Comparison of ENCODE assay signal across 8 cellular contexts in the genomic region with DNA sequence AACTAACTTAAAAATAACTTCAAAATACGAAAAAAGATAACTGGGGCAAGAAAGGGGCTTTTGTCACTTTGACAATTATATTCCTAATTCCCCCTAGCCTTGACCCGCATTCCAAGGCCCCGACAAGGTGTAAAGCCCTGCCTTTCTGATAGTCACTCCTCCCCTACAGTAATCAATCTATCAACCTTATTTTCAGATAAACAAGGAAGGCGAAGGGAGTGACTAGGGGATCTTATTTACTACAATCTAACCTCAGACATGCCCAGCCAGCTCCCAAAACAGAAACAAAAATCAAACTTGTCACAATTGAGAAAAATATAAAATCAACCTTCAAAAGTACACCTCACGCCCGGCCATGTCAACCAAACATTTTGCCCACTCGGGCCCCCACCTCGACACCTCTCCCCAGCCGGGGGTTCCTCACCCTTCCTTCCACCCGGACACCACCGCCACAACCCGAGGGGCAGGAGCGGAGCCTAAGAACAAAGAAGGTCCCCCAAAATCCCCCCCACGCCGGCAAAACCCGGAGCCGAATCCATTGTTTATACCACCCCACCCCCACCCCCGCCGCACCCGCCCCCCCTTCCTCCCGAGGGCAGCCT. TPM values are rescaled to one million over a fixed set of nuclear protein-coding genes. Genes with fewer than 3 reads are reported as not detected.
DNase-seq lines count a peak whose midpoint lies in the region; ATAC-seq and TF ChIP-seq lines count a peak whose summit lies in the region.

No MANE protein-coding gene starts in this region.

- H3K27me3 ChIP-seq in brain microvascular endothelial cell (replicated peaks) (no peaks in the 10 kb centered on the region), lung (ENCODE audit: control insufficient read depth, insufficient read depth) (no peaks in the 10 kb centered on the region)

- ATAC-seq in lung (ENCODE audit: insufficient read depth, low FRiP score), result no peak

- 3 to 4% methylated on average over 19 to 21 of the region's 21 CpGs for WGBS in lung, 2 donors

- H3K4me3 ChIP-seq in brain microvascular endothelial cell (ENCODE audit: low read depth, low read length) (peak overlapping the region; percentile 82), lung (peak overlapping the region; percentile 72)

- CTCF ChIA-PET in HEK293T (lab: Yijun Ruan, JAX), result interaction anchor here (0.6 kb wide), 1 partner anchor 281 kb away, joined by 3 read pairs; no protein-coding TSS in a partner anchor

- in situ Hi-C loops in brain microvascular endothelial cell (cut with HindIII; ENCODE audit: low pct_ligation_motif_present, low sequenced_read_pairs), result no loop called here

- peaks cover 0 to 3% of the 10 kb centered on the region in 2 donors for H3K4me1 ChIP-seq in lung (ENCODE audit: control insufficient read depth in 2 of 2, insufficient read depth in 2 of 2, low read length in 2 of 2)

- no peaks in the 10 kb centered on the region for H3K9me3 ChIP-seq in lung (ENCODE audit: control insufficient read depth in 2 of 2, insufficient read depth in 1 of 2, low read length in 1 of 2)

- POLR2A ChIA-PET in HEK293T (lab: Yijun Ruan, JAX), result interaction anchor here (0.7 to 1.9 kb wide), 9 partner anchors 18 to 432 kb away, joined by 3 to 19 read pairs (median 4); partner anchors contain the start of genes NUMB and RBM25

- TF ChIP-seq CTCF in brain microvascular endothelial cell (IDR thresholded peaks at IDR 0.05; ENCODE audit: low read depth, low read length, missing control alignments), result no peak
- TF ChIP-seq CTCF in lung (IDR thresholded peaks at IDR 0.05; ENCODE audit: control extremely low read depth, extremely low read depth), result no peak

- peaks cover 17% of the 10 kb centered on the region for H3K36me3 ChIP-seq in brain microvascular endothelial cell (replicated peaks)
- peaks cover 3 to 5% of the 10 kb centered on the region in 2 donors for H3K36me3 ChIP-seq in lung (ENCODE audit: control insufficient read depth in 2 of 2, insufficient read depth in 2 of 2, low read length in 2 of 2)

- DNase-seq in stimulated activated CD8-positive, alpha-beta memory T cell treated with anti-CD3 and anti-CD28 coated beads, Interleukin-7, amount 100 ng/mL, for 4 hours (ENCODE audit: low read depth in 2 of 2), result peak; percentile 1
- DNase-seq in stimulated activated CD8-positive, alpha-beta memory T cell treated with anti-CD3 and anti-CD28 coated beads, Interleukin-4, amount 100 ng/mL, for 48 hours, result no peak
- DNase-seq in brain microvascular endothelial cell (no peak), lung (ENCODE audit: low spot score) (no peak), ureter (ENCODE audit: low spot score) (peak; percentile 48), HEK293T (ENCODE audit: extremely low spot score) (no peak), middle frontal gyrus (ENCODE audit: extremely low spot score, low spot score) (no peak), SKM-1 (lab: John Stamatoyannopoulos, UW; ENCODE audit: unreplicated experiment) (no peak)

- H3K27ac ChIP-seq in brain microvascular endothelial cell (peak overlapping the region; percentile 67), lung (ENCODE audit: low read depth in 1 of 2, low read length in 1 of 2) (peak overlapping the region; percentile 85 to 89)

TF ChIP-seq in HEK293T, 16 proteins besides CTCF, POLR2A, EP300 and RAD21:
- TF ChIP-seq CTBP1 (IDR thresholded peaks at IDR 0.05; ENCODE audit: borderline replicate concordance) (no peak), TARDBP (IDR thresholded peaks at IDR 0.05) (no peak), LEF1 (IDR thresholded peaks at IDR 0.05; ENCODE audit: borderline replicate concordance) (no peak), NFRKB (IDR thresholded peaks at IDR 0.05) (no peak), FOXM1 (IDR thresholded peaks at IDR 0.05; ENCODE audit: borderline replicate concordance) (no peak), FOXK2 (IDR thresholded peaks at IDR 0.05) (no peak), ELF4 (IDR thresholded peaks at IDR 0.05) (no peak), SP1 (IDR thresholded peaks at IDR 0.05) (no peak), SUZ12 (IDR thresholded peaks at IDR 0.05) (no peak)
- TF ChIP-seq, protein P1, sequence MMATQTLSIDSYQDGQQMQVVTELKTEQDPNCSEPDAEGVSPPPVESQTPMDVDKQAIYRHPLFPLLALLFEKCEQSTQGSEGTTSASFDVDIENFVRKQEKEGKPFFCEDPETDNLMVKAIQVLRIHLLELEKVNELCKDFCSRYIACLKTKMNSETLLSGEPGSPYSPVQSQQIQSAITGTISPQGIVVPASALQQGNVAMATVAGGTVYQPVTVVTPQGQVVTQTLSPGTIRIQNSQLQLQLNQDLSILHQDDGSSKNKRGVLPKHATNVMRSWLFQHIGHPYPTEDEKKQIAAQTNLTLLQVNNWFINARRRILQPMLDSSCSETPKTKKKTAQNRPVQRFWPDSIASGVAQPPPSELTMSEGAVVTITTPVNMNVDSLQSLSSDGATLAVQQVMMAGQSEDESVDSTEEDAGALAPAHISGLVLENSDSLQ (IDR thresholded peaks at IDR 0.05), result no peak
TF ChIP-seq in HEK293T: peak in this region for 0.

RNA-seq across cellular contexts. Expression of gene ZFYVE1, which starts 0.6 kb away (rescaled TPM):
- 10 to 100 TPM; 17.1 to 17.7 TPM for total RNA-seq in lung
- 10 to 100 TPM in 1 of 2 donors, 1 to 10 TPM in 1; 4.1 to 11.4 TPM for polyA plus RNA-seq in lung
- 16.9 TPM for total RNA-seq in ureter

RNA-seq across cellular contexts. Expression of gene RBM25, which starts 32.0 kb away (rescaled TPM):
- total RNA-seq in lung (100 to 1,000 TPM in 1 of 2 donors, 10 to 100 TPM in 1; 59.4 to 103 TPM), ureter (128 TPM)
- polyA plus RNA-seq in lung, result 10 to 100 TPM; 27.9 to 50.7 TPM

Comparison
In these comparisons a context has a peak if more than half of its experiments do, and no peak if none do; other contexts are left out.
1. DNase-seq: peak in stimulated activated CD8-positive, alpha-beta memory T cell treated with anti-CD3 and anti-CD28 coated beads, Interleukin-7, amount 100 ng/mL, for 4 hours (2 of 2) and ureter (single experiment); none in stimulated activated CD8-positive, alpha-beta memory T cell treated with anti-CD3 and anti-CD28 coated beads, Interleukin-4, amount 100 ng/mL, for 48 hours (single experiment), brain microvascular endothelial cell (single experiment), lung (single experiment), HEK293T (single experiment), middle frontal gyrus (single experiment) and SKM-1 (single experiment).